In genomic region chr4:1015179-1015578, GRCh38 we compare ENCODE assay signal across 1 cellular context.
A peak's percentile ranks its signal among the peaks of the same experiment; 100 is the strongest.
TF ChIP-seq lines count a peak whose summit lies in the region.

No MANE protein-coding gene starts in this region.

TF ChIP-seq in HepG2, 621 proteins besides CTCF, POLR2A, EP300 and RAD21 (continued from another document and continues in another):
- TF ChIP-seq NFAT5 (CRISPR knock-in tag; IDR thresholded peaks at IDR 0.05) (no peak), ZNF75D (CRISPR knock-in tag; IDR thresholded peaks at IDR 0.05; ENCODE audit: borderline replicate concordance) (no peak), ZNF770 (CRISPR knock-in tag; IDR thresholded peaks at IDR 0.05) (no peak), XRCC5 (optimal IDR thresholded peaks at IDR 0.05; ENCODE audit: low read length) (peak; percentile 47), ZNF207 (IDR thresholded peaks at IDR 0.05; ENCODE audit: borderline replicate concordance) (no peak), ELF3 (CRISPR knock-in tag; IDR thresholded peaks at IDR 0.05) (no peak), ZNF629 (CRISPR knock-in tag; conservative IDR thresholded peaks at IDR 0.05) (no peak), TBP (CRISPR knock-in tag; IDR thresholded peaks at IDR 0.05) (no peak), FOXP1 (IDR thresholded peaks at IDR 0.05) (no peak), FOXP1 (CRISPR knock-in tag; IDR thresholded peaks at IDR 0.05) (no peak), FOXM1 (CRISPR knock-in tag; IDR thresholded peaks at IDR 0.05) (no peak), HNRNPL (IDR thresholded peaks at IDR 0.05; ENCODE audit: low read depth, low read length) (peak; percentile 69; the same call in 1 of the 2 replicates), MATR3 (CRISPR knock-in tag; IDR thresholded peaks at IDR 0.05) (no peak), NFE2L1 (CRISPR knock-in tag; IDR thresholded peaks at IDR 0.05; ENCODE audit: borderline replicate concordance) (no peak), HNF4G (IDR thresholded peaks at IDR 0.05; ENCODE audit: borderline replicate concordance, low read depth, low read length) (no peak), HNF4G (CRISPR knock-in tag; IDR thresholded peaks at IDR 0.05; ENCODE audit: borderline replicate concordance, low read depth) (no peak), ZNF737 (CRISPR knock-in tag; IDR thresholded peaks at IDR 0.05; ENCODE audit: borderline replicate concordance) (no peak), SATB2 (CRISPR knock-in tag; IDR thresholded peaks at IDR 0.05) (no peak), HINFP (CRISPR knock-in tag; IDR thresholded peaks at IDR 0.05; ENCODE audit: low read depth) (no peak), ZNF460 (CRISPR knock-in tag; IDR thresholded peaks at IDR 0.05; ENCODE audit: borderline replicate concordance) (no peak), ZNF546 (CRISPR knock-in tag; conservative IDR thresholded peaks at IDR 0.05) (no peak), RNF219 (CRISPR knock-in tag; IDR thresholded peaks at IDR 0.05) (no peak), RARG (CRISPR knock-in tag; IDR thresholded peaks at IDR 0.05; ENCODE audit: low read depth) (no peak), NBN (conservative IDR thresholded peaks at IDR 0.05) (no peak), YY1 (IDR thresholded peaks at IDR 0.05; ENCODE audit: insufficient read depth, insufficient replicate concordance, low read depth, low read length) (peak; percentile 51), MAFF (IDR thresholded peaks at IDR 0.05; ENCODE audit: low read depth, low read length) (no peak), POGK (CRISPR knock-in tag; conservative IDR thresholded peaks at IDR 0.05) (no peak), TCF7 (IDR thresholded peaks at IDR 0.05; ENCODE audit: low read depth) (no peak), DBP (CRISPR knock-in tag; IDR thresholded peaks at IDR 0.05; ENCODE audit: not compliant biosample characterization) (no peak), FOSL2 (CRISPR knock-in tag; IDR thresholded peaks at IDR 0.05) (no peak), ZSCAN21 (CRISPR knock-in tag; IDR thresholded peaks at IDR 0.05; ENCODE audit: borderline replicate concordance) (no peak), CSRNP1 (CRISPR knock-in tag; IDR thresholded peaks at IDR 0.05) (no peak; the same call in 1 of the 2 replicates), EED (CRISPR knock-in tag; IDR thresholded peaks at IDR 0.05) (no peak), ZNF382 (CRISPR knock-in tag; IDR thresholded peaks at IDR 0.05; ENCODE audit: borderline replicate concordance) (no peak), KAT7 (CRISPR knock-in tag; IDR thresholded peaks at IDR 0.05; ENCODE audit: borderline replicate concordance) (no peak), KLF15 (CRISPR knock-in tag; IDR thresholded peaks at IDR 0.05; ENCODE audit: borderline replicate concordance) (no peak)
- TF ChIP-seq, protein P1, sequence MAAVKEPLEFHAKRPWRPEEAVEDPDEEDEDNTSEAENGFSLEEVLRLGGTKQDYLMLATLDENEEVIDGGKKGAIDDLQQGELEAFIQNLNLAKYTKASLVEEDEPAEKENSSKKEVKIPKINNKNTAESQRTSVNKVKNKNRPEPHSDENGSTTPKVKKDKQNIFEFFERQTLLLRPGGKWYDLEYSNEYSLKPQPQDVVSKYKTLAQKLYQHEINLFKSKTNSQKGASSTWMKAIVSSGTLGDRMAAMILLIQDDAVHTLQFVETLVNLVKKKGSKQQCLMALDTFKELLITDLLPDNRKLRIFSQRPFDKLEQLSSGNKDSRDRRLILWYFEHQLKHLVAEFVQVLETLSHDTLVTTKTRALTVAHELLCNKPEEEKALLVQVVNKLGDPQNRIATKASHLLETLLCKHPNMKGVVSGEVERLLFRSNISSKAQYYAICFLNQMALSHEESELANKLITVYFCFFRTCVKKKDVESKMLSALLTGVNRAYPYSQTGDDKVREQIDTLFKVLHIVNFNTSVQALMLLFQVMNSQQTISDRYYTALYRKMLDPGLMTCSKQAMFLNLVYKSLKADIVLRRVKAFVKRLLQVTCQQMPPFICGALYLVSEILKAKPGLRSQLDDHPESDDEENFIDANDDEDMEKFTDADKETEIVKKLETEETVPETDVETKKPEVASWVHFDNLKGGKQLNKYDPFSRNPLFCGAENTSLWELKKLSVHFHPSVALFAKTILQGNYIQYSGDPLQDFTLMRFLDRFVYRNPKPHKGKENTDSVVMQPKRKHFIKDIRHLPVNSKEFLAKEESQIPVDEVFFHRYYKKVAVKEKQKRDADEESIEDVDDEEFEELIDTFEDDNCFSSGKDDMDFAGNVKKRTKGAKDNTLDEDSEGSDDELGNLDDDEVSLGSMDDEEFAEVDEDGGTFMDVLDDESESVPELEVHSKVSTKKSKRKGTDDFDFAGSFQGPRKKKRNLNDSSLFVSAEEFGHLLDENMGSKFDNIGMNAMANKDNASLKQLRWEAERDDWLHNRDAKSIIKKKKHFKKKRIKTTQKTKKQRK (IDR thresholded peaks at IDR 0.05; ENCODE audit: low read length): no peak
- TF ChIP-seq, protein P2, sequence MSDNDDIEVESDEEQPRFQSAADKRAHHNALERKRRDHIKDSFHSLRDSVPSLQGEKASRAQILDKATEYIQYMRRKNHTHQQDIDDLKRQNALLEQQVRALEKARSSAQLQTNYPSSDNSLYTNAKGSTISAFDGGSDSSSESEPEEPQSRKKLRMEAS (IDR thresholded peaks at IDR 0.05): no peak
- TF ChIP-seq, protein P3, sequence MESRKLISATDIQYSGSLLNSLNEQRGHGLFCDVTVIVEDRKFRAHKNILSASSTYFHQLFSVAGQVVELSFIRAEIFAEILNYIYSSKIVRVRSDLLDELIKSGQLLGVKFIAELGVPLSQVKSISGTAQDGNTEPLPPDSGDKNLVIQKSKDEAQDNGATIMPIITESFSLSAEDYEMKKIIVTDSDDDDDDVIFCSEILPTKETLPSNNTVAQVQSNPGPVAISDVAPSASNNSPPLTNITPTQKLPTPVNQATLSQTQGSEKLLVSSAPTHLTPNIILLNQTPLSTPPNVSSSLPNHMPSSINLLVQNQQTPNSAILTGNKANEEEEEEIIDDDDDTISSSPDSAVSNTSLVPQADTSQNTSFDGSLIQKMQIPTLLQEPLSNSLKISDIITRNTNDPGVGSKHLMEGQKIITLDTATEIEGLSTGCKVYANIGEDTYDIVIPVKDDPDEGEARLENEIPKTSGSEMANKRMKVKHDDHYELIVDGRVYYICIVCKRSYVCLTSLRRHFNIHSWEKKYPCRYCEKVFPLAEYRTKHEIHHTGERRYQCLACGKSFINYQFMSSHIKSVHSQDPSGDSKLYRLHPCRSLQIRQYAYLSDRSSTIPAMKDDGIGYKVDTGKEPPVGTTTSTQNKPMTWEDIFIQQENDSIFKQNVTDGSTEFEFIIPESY (CRISPR knock-in tag; IDR thresholded peaks at IDR 0.05): peak; percentile 67
